ENCODE assay signal across 22 cellular contexts in the genomic region with DNA sequence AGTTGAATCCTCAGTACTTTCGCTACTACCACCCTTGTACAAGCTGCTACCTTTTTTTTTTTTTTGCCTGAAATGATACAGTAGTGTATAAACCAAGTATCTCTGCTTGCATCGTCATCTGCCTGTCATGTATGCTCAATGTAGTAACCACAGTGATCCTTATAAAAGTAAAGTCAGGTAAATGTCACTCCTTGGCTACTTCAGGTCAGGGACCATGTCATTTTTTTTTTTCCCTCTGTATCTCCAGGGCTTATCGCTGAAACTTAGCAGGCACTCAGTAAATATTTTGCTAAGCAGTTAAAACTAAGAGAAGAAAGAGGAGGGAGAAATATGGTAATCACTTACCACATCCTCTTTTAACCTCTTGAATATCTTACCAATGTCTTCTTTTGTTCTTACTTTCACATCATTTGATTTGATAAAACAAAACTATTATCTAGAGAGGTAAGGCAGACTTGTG.
DNase-seq lines count a peak whose midpoint lies in the region; ATAC-seq and TF ChIP-seq lines count a peak whose summit lies in the region.
"Had no signal": no experiment of that assay in that cellular context is flagged by ENCODE, and none has a peak within 500 bp of the region (broad histone marks: within the 10 kb centered on the region; RNA-seq: fewer than 3 reads in every experiment).

No MANE protein-coding gene starts in this region.

- no peaks in the 10 kb centered on the region for H3K27me3 ChIP-seq in mononuclear cell (ENCODE audit: insufficient read depth, low read length)
- H3K27me3 ChIP-seq: body of pancreas, esophagus muscularis mucosa, gastrocnemius medialis, neutrophil, SJSA1 had no signal

- peak overlapping the region; percentile 92 for H3K27ac Mint-ChIP-seq in activated naive CD4-positive, alpha-beta T cell treated with anti-CD3 and anti-CD28 coated beads, Interleukin-2, amount 50 U/mL, for 24 hours
- H3K27ac Mint-ChIP-seq in activated CD8-positive, alpha-beta T cell treated with anti-CD3 and anti-CD28 coated beads, Interleukin-2, amount 10 ng/mL, durations not matched to agents 7 days and 5 days = peak overlapping the region; percentile 88
- no peak overlapping the region for H3K27ac Mint-ChIP-seq in endothelial cell (ENCODE audit: unreplicated experiment)
- H3K27ac Mint-ChIP-seq: CD14-positive monocyte; stimulated activated naive B cell treated with anti-CD40 and anti-IgM and Interleukin-4, amounts not matched to agents 10 μg/mL and 1 μg/mL and 100 μg/mL, for 72 hours had no signal

- H3K4me3 ChIP-seq in mononuclear cell (ENCODE audit: low read length) = peak overlapping the region; percentile 29
- H3K4me3 ChIP-seq: body of pancreas, esophagus muscularis mucosa, gastrocnemius medialis, SJSA1 had no signal

- no peak for TF ChIP-seq CTCF in endothelial cell (IDR thresholded peaks at IDR 0.05; ENCODE audit: unreplicated experiment)

- peaks cover 63% of the 10 kb centered on the region for H3K4me1 Mint-ChIP-seq in activated naive CD4-positive, alpha-beta T cell treated with anti-CD3 and anti-CD28 coated beads, Interleukin-2, amount 50 U/mL, for 24 hours
- peaks cover 31% of the 10 kb centered on the region for H3K4me1 Mint-ChIP-seq in activated CD8-positive, alpha-beta T cell treated with anti-CD3 and anti-CD28 coated beads, Interleukin-2, amount 10 ng/mL, durations not matched to agents 7 days and 5 days (ENCODE audit: low read depth)
- H3K4me1 Mint-ChIP-seq in endothelial cell (ENCODE audit: unreplicated experiment) = peaks cover 5% of the 10 kb centered on the region
- H3K4me1 Mint-ChIP-seq: CD14-positive monocyte; stimulated activated naive B cell treated with anti-CD40 and anti-IgM and Interleukin-4, amounts not matched to agents 10 μg/mL and 1 μg/mL and 100 μg/mL, for 72 hours had no signal

- H3K4me1 ChIP-seq in mononuclear cell (ENCODE audit: insufficient read depth, low read length) = peaks cover 5% of the 10 kb centered on the region
- H3K4me1 ChIP-seq: body of pancreas, esophagus muscularis mucosa, gastrocnemius medialis, SJSA1 had no signal

- H3K9me3 Mint-ChIP-seq in activated naive CD4-positive, alpha-beta T cell treated with anti-CD3 and anti-CD28 coated beads, Interleukin-2, amount 50 U/mL, for 24 hours = no peaks in the 10 kb centered on the region
- peaks cover 10% of the 10 kb centered on the region for H3K9me3 Mint-ChIP-seq in activated CD8-positive, alpha-beta T cell treated with anti-CD3 and anti-CD28 coated beads, Interleukin-2, amount 10 ng/mL, durations not matched to agents 7 days and 5 days (ENCODE audit: insufficient read depth)
- H3K9me3 Mint-ChIP-seq in endothelial cell (ENCODE audit: unreplicated experiment) = no peaks in the 10 kb centered on the region

- H3K36me3 Mint-ChIP-seq in activated naive CD4-positive, alpha-beta T cell treated with anti-CD3 and anti-CD28 coated beads, Interleukin-2, amount 50 U/mL, for 24 hours = peaks cover 4% of the 10 kb centered on the region
- peaks cover 17% of the 10 kb centered on the region for H3K36me3 Mint-ChIP-seq in activated CD8-positive, alpha-beta T cell treated with anti-CD3 and anti-CD28 coated beads, Interleukin-2, amount 10 ng/mL, durations not matched to agents 7 days and 5 days (ENCODE audit: low read depth)
- no peaks in the 10 kb centered on the region for H3K36me3 Mint-ChIP-seq in endothelial cell (ENCODE audit: low read depth, unreplicated experiment)
- H3K36me3 Mint-ChIP-seq: CD14-positive monocyte; stimulated activated naive B cell treated with anti-CD40 and anti-IgM and Interleukin-4, amounts not matched to agents 10 μg/mL and 1 μg/mL and 100 μg/mL, for 72 hours had no signal

- ATAC-seq in activated CD8-positive, alpha-beta T cell treated with anti-CD3 and anti-CD28 coated beads, Interleukin-2, amount 10 ng/mL, durations not matched to agents 7 days and 5 days = peak; percentile 79
- ATAC-seq in GM21360 (IDR thresholded peaks at IDR 0.05; ENCODE audit: unreplicated experiment) = no peak
- no peak for ATAC-seq in HG03520 (IDR thresholded peaks at IDR 0.05; ENCODE audit: unreplicated experiment)
- ATAC-seq: body of pancreas; gastrocnemius medialis; Panc1; stimulated activated naive B cell treated with anti-CD40 and anti-IgM and Interleukin-4, amounts not matched to agents 10 μg/mL and 1 μg/mL and 100 μg/mL, for 72 hours had no signal

- no peaks in the 10 kb centered on the region for H3K27me3 Mint-ChIP-seq in activated naive CD4-positive, alpha-beta T cell treated with anti-CD3 and anti-CD28 coated beads, Interleukin-2, amount 50 U/mL, for 24 hours
- no peaks in the 10 kb centered on the region for H3K27me3 Mint-ChIP-seq in activated CD8-positive, alpha-beta T cell treated with anti-CD3 and anti-CD28 coated beads, Interleukin-2, amount 10 ng/mL, durations not matched to agents 7 days and 5 days (ENCODE audit: low read depth)
- no peaks in the 10 kb centered on the region for H3K27me3 Mint-ChIP-seq in endothelial cell (ENCODE audit: unreplicated experiment)

- no peak for DNase-seq in activated naive CD4-positive, alpha-beta T cell treated with Interleukin-2 at 50 U/mL for 16 hours
- no peak for DNase-seq in activated CD8-positive, alpha-beta T cell treated with anti-CD3 and anti-CD28 coated beads, Interleukin-2, amount 10 ng/mL, durations not matched to agents 7 days and 5 days
- DNase-seq in NCI-H1048 (lab: John Stamatoyannopoulos, UW) (no peak), endothelial cell (ENCODE audit: low spot score) (no peak)
- DNase-seq: body of pancreas; effector CD4-positive, alpha-beta T cell; gastrocnemius medialis; HCEC 1CT; hypothalamus; NCI-H1436; NCI-H510A treated with DMSO at 0.1 percent for 48 hours; NK-92 treated with Interleukin-12 subunit alpha and Interleukin-12 subunit beta, amount 100 ng/mL, for 24 hours; stimulated activated naive B cell treated with anti-CD40 and anti-IgM and Interleukin-4, amounts not matched to agents 10 μg/mL and 1 μg/mL and 100 μg/mL, for 72 hours had no signal

- CTCF ChIA-PET in activated CD8-positive, alpha-beta T cell treated with anti-CD3 and anti-CD28 coated beads, Interleukin-2, amount 10 ng/mL, durations not matched to agents 7 days and 5 days (lab: Charles Lee) = interaction anchor here (1.0 to 1.3 kb wide), 3 partner anchors 13 to 282 kb away, joined by 3 to 10 read pairs (median 3); no protein-coding TSS in a partner anchor

- peak overlapping the region; percentile 61 for H3K4me3 Mint-ChIP-seq in activated naive CD4-positive, alpha-beta T cell treated with anti-CD3 and anti-CD28 coated beads, Interleukin-2, amount 50 U/mL, for 24 hours
- peak overlapping the region; percentile 62 for H3K4me3 Mint-ChIP-seq in activated CD8-positive, alpha-beta T cell treated with anti-CD3 and anti-CD28 coated beads, Interleukin-2, amount 10 ng/mL, durations not matched to agents 7 days and 5 days
- H3K4me3 Mint-ChIP-seq in endothelial cell (ENCODE audit: unreplicated experiment) = no peak overlapping the region
- H3K4me3 Mint-ChIP-seq: CD14-positive monocyte; stimulated activated naive B cell treated with anti-CD40 and anti-IgM and Interleukin-4, amounts not matched to agents 10 μg/mL and 1 μg/mL and 100 μg/mL, for 72 hours had no signal

- POLR2A ChIA-PET in activated CD8-positive, alpha-beta T cell treated with anti-CD3 and anti-CD28 coated beads, Interleukin-2, amount 10 ng/mL, durations not matched to agents 7 days and 5 days (lab: Charles Lee) = interaction anchor here (0.5 to 1.0 kb wide), 6 partner anchors 11 to 99 kb away, joined by 3 to 5 read pairs (median 4); no protein-coding TSS in a partner anchor

- peaks cover 5% of the 10 kb centered on the region for H3K9me3 ChIP-seq in mononuclear cell (ENCODE audit: low read depth, low read length)
- H3K9me3 ChIP-seq: body of pancreas, esophagus muscularis mucosa, gastrocnemius medialis, neutrophil, SJSA1 had no signal
